ENCODE assay signal across 1 cellular context in genomic region chr6:6684365-6684833, GRCh38.
TF ChIP-seq lines count a peak whose summit lies in the region.

No MANE protein-coding gene starts in this region.

TF ChIP-seq in K562, 482 proteins besides CTCF, POLR2A, EP300 and RAD21 (continued from another document and continues in another):
- TF ChIP-seq CUX1 (CRISPR knock-in tag; IDR thresholded peaks at IDR 0.05) (no peak), ERF (CRISPR knock-in tag; IDR thresholded peaks at IDR 0.05) (no peak), BRD4 (IDR thresholded peaks at IDR 0.05) (no peak), NCOA4 (IDR thresholded peaks at IDR 0.05; ENCODE audit: partially characterized antibody) (no peak), SETDB1 (IDR thresholded peaks at IDR 0.05; ENCODE audit: low read length) (no peak), CBX1 (IDR thresholded peaks at IDR 0.05; ENCODE audit: low read depth) (no peak), ZFP36 (IDR thresholded peaks at IDR 0.05; ENCODE audit: low read depth, low read length, partially characterized antibody) (no peak), MNT (conservative IDR thresholded peaks at IDR 0.05) (peak; percentile 79 to 87), TGIF2 (CRISPR knock-in tag; IDR thresholded peaks at IDR 0.05) (no peak), ZNF507 (tag; conservative IDR thresholded peaks at IDR 0.05) (no peak), DACH1 (IDR thresholded peaks at IDR 0.05; ENCODE audit: partially characterized antibody) (peak; percentile 68), CEBPG (CRISPR knock-in tag; IDR thresholded peaks at IDR 0.05) (no peak), CEBPG (tag; conservative IDR thresholded peaks at IDR 0.05 in 1 of 2, IDR thresholded peaks at IDR 0.05 in 1 of 2) (no peak), U2AF1 (optimal IDR thresholded peaks at IDR 0.05; ENCODE audit: low read depth, low read length) (no peak), SFPQ (IDR thresholded peaks at IDR 0.05; ENCODE audit: low read depth, low read length) (no peak), DMBX1 (CRISPR knock-in tag; IDR thresholded peaks at IDR 0.05; ENCODE audit: borderline replicate concordance) (peak; percentile 48; the same call in 1 of the 2 replicates), NKRF (IDR thresholded peaks at IDR 0.05; ENCODE audit: borderline replicate concordance) (peak; percentile 60; the same call in 1 of the 2 replicates), BRD9 (IDR thresholded peaks at IDR 0.05; ENCODE audit: low read depth, partially characterized antibody) (peak; percentile 53), HINFP (tag; conservative IDR thresholded peaks at IDR 0.05; ENCODE audit: low read depth) (no peak), KLF10 (CRISPR knock-in tag; IDR thresholded peaks at IDR 0.05) (no peak), BDP1 (IDR thresholded peaks at IDR 0.05; ENCODE audit: insufficient read depth, insufficient read length) (no peak), CCNT2 (IDR thresholded peaks at IDR 0.05; ENCODE audit: borderline replicate concordance, extremely low read depth, insufficient read length, low read depth, low read length) (no peak), XRCC4 (IDR thresholded peaks at IDR 0.05; ENCODE audit: extremely low read depth, insufficient read depth, insufficient read length) (no peak), ZBTB1 (CRISPR knock-in tag; IDR thresholded peaks at IDR 0.05; ENCODE audit: borderline replicate concordance, low read depth) (no peak), RAD51 (IDR thresholded peaks at IDR 0.05; ENCODE audit: borderline replicate concordance, low read depth) (peak; percentile 95), PHB2 (IDR thresholded peaks at IDR 0.05; ENCODE audit: low read depth) (peak; percentile 63; the same call in 1 of the 2 replicates), PKNOX1 (IDR thresholded peaks at IDR 0.05) (peak; percentile 76), FOXK2 (conservative IDR thresholded peaks at IDR 0.05 in 1 of 2, IDR thresholded peaks at IDR 0.05 in 1 of 2; ENCODE audit: low read depth in 2 of 2) (peak; percentile 75 to 80), ATF3 (IDR thresholded peaks at IDR 0.05) (peak; percentile 35; the same call in 1 of the 2 replicates), ATF3 (CRISPR knock-in tag; conservative IDR thresholded peaks at IDR 0.05) (0 out of 2 replicates have a peak, but pooled peaks have one; percentile 34), ZNF318 (IDR thresholded peaks at IDR 0.05; ENCODE audit: borderline replicate concordance in 1 of 2, low read depth in 1 of 2) (peak in 1 of 2 experiments; percentile 60; a peak in 1 of 4 replicates), MYNN (IDR thresholded peaks at IDR 0.05) (no peak), MYNN (CRISPR knock-in tag; IDR thresholded peaks at IDR 0.05) (no peak), MBD2 (IDR thresholded peaks at IDR 0.05; ENCODE audit: borderline replicate concordance, low read depth) (peak; percentile 40; the same call in 1 of the 2 replicates), NEUROD1 (IDR thresholded peaks at IDR 0.05; ENCODE audit: borderline replicate concordance, low read depth, low read length, partially characterized antibody) (peak; percentile 40)
